ENCODE assay signal across 8 cellular contexts in genomic region chr13:25901460-25902376, GRCh38.
DNase-seq lines count a peak whose midpoint lies in the region; ATAC-seq and TF ChIP-seq lines count a peak whose summit lies in the region.

No MANE protein-coding gene starts in this region.

- DNase-seq in IMR-90 (peak; percentile 11), myocyte (ENCODE audit: low read depth) (peak; percentile 64), cortex of kidney (lab: John Stamatoyannopoulos, UW) (no peak), C1 segment of cervical spinal cord (lab: John Stamatoyannopoulos, UW) (no peak)
- DNase-seq in activated naive CD4-positive, alpha-beta T cell treated with anti-CD3 and anti-CD28 coated beads, Interleukin-2, amount 10 ng/mL, durations not matched to agents 7 days and 5 days: peak; percentile 38
- no peak for DNase-seq in activated CD8-positive, alpha-beta memory T cell treated with anti-CD3 and anti-CD28 coated beads, Interleukin-2, amount 50 U/mL, for 4 hours

- POLR2A ChIA-PET in IMR-90 (lab: Charles Lee; ENCODE audit: unreplicated experiment): no interaction called here

- ATAC-seq in GM18498 (IDR thresholded peaks at IDR 0.05; ENCODE audit: unreplicated experiment) (peak; percentile 82), GM21381 (IDR thresholded peaks at IDR 0.05; ENCODE audit: unreplicated experiment) (peak; percentile 87), IMR-90 (ENCODE audit: low read depth) (no peak)

- H3K79me1 ChIP-seq in IMR-90 (ENCODE audit: low read depth in 1 of 2, low read length in 2 of 2): no peaks in the 10 kb centered on the region

- H3K4me3 Mint-ChIP-seq in activated naive CD4-positive, alpha-beta T cell treated with anti-CD3 and anti-CD28 coated beads, Interleukin-2, amount 10 ng/mL, durations not matched to agents 7 days and 5 days: no peak overlapping the region

- H3K4ac ChIP-seq in IMR-90 (ENCODE audit: low read depth, low read length): no peak overlapping the region

- no peak overlapping the region for H4K91ac ChIP-seq in IMR-90 (ENCODE audit: insufficient read depth, low read depth, low read length)

- no peak overlapping the region for H2BK5ac ChIP-seq in IMR-90 (ENCODE audit: low read depth, low read length, poor library complexity, severe bottlenecking)

- H3K9ac ChIP-seq in IMR-90 (ENCODE audit: low read depth, low read length): no peak overlapping the region

- peaks cover 10% of the 10 kb centered on the region for H3K9me3 ChIP-seq in IMR-90 (ENCODE audit: control insufficient read depth, insufficient read depth, low read length)

- dilution Hi-C loops in IMR-90 (cut with HindIII; ENCODE audit: low sequenced_read_pairs, unreplicated experiment): no loop called here

- no peak overlapping the region for H2BK15ac ChIP-seq in IMR-90 (ENCODE audit: low read depth, low read length)

- no peak for TF ChIP-seq POLR2A in IMR-90 (IDR thresholded peaks at IDR 0.05; ENCODE audit: low read depth, low read length)

- no peak overlapping the region for H2BK120ac ChIP-seq in IMR-90 (ENCODE audit: low read depth, low read length)

- in situ Hi-C loops in IMR-90 (cut with MboI; ENCODE audit: low sequenced_read_pairs): no loop called here

- no peak overlapping the region for H2AK9ac ChIP-seq in IMR-90 (replicated peaks; ENCODE audit: low read depth, low read length, poor library complexity)

- no TSS peak for BruUV-seq in IMR-90 (replicated peaks; lab: Mats Ljungman, UMichigan)

- H3K9me3 Mint-ChIP-seq in activated naive CD4-positive, alpha-beta T cell treated with anti-CD3 and anti-CD28 coated beads, Interleukin-2, amount 10 ng/mL, durations not matched to agents 7 days and 5 days: peaks cover 7% of the 10 kb centered on the region

- H3K27me3 ChIP-seq in IMR-90 (ENCODE audit: control insufficient read depth, insufficient read depth, low read length): no peaks in the 10 kb centered on the region

- H3K4me1 Mint-ChIP-seq in activated naive CD4-positive, alpha-beta T cell treated with anti-CD3 and anti-CD28 coated beads, Interleukin-2, amount 10 ng/mL, durations not matched to agents 7 days and 5 days: peaks cover 33% of the 10 kb centered on the region

- no peak overlapping the region for H4K8ac ChIP-seq in IMR-90 (ENCODE audit: low read depth in 2 of 2, low read length in 2 of 2)

- WGBS in IMR-90 (ENCODE audit: extremely low coverage in 2 of 2, insufficient read length in 1 of 2), 2 experiments: no CpG with 5 or more reads among the region's 10 CpGs

- no peak overlapping the region for H2BK20ac ChIP-seq in IMR-90 (ENCODE audit: low read depth, low read length)

- H3K4me2 ChIP-seq in IMR-90 (ENCODE audit: low read depth, low read length): no peak overlapping the region

- peaks cover 4% of the 10 kb centered on the region for H3K27me3 Mint-ChIP-seq in activated naive CD4-positive, alpha-beta T cell treated with anti-CD3 and anti-CD28 coated beads, Interleukin-2, amount 10 ng/mL, durations not matched to agents 7 days and 5 days

- no peak overlapping the region for H3K14ac ChIP-seq in IMR-90 (replicated peaks; ENCODE audit: low read depth, low read length)

- H3K23ac ChIP-seq in IMR-90 (ENCODE audit: low read depth, low read length): no peak overlapping the region

- TF ChIP-seq RAD21 in IMR-90 (IDR thresholded peaks at IDR 0.05; ENCODE audit: low read length): no peak

- no peak overlapping the region for H3K4me3 ChIP-seq in IMR-90 (ENCODE audit: insufficient read depth, low read depth, low read length)

- CTCF ChIA-PET in IMR-90 (lab: Yijun Ruan, JAX): no interaction called here
- CTCF ChIA-PET in activated naive CD4-positive, alpha-beta T cell treated with anti-CD3 and anti-CD28 coated beads, Interleukin-2, amount 10 ng/mL, durations not matched to agents 7 days and 5 days (lab: Charles Lee): interaction anchor here (0.6 to 1.3 kb wide), 3 partner anchors 11 to 29 kb away, joined by 3 to 5 read pairs (median 3); no protein-coding TSS in a partner anchor

- no peak overlapping the region for H3K18ac ChIP-seq in IMR-90 (ENCODE audit: low read depth, low read length)

- H3K27ac ChIP-seq in IMR-90 (ENCODE audit: insufficient read depth, low read length): no peak overlapping the region

- no peak overlapping the region for H2AFZ ChIP-seq in IMR-90 (replicated peaks; ENCODE audit: low read length, poor library complexity)

- no peaks in the 10 kb centered on the region for H3K9me1 ChIP-seq in IMR-90 (ENCODE audit: insufficient read depth, low read length)

- intact Hi-C loops in IMR-90 (cut with micrococcal nuclease): no loop called here

- H4K5ac ChIP-seq in IMR-90 (ENCODE audit: low read depth, low read length): no peak overlapping the region

- H3K56ac ChIP-seq in IMR-90 (ENCODE audit: extremely low read depth, insufficient read depth, low read length): no peak overlapping the region

- no peak overlapping the region for H2AK5ac ChIP-seq in IMR-90 (ENCODE audit: low read depth, low read length)

- no peaks in the 10 kb centered on the region for H3K36me3 ChIP-seq in IMR-90 (ENCODE audit: control insufficient read depth, insufficient read depth, low read length)

- no peaks in the 10 kb centered on the region for H3K4me1 ChIP-seq in IMR-90 (ENCODE audit: control insufficient read depth, insufficient read depth, low read length)

- H4K20me1 ChIP-seq in IMR-90 (ENCODE audit: insufficient read depth, low read length): no peaks in the 10 kb centered on the region

- no peak for TF ChIP-seq CTCF in IMR-90 (conservative IDR thresholded peaks at IDR 0.05; ENCODE audit: low read depth, low read length)

- peaks cover 9% of the 10 kb centered on the region for H3K36me3 Mint-ChIP-seq in activated naive CD4-positive, alpha-beta T cell treated with anti-CD3 and anti-CD28 coated beads, Interleukin-2, amount 10 ng/mL, durations not matched to agents 7 days and 5 days

- no peak overlapping the region for H3K27ac Mint-ChIP-seq in activated naive CD4-positive, alpha-beta T cell treated with anti-CD3 and anti-CD28 coated beads, Interleukin-2, amount 10 ng/mL, durations not matched to agents 7 days and 5 days

TF ChIP-seq in IMR-90, 13 proteins besides CTCF, POLR2A, EP300 and RAD21:
- TF ChIP-seq ELK1 (IDR thresholded peaks at IDR 0.05; ENCODE audit: borderline replicate concordance, low read depth, low read length) (no peak), NFE2L2 (IDR thresholded peaks at IDR 0.05; ENCODE audit: low read depth, low read length) (no peak), RFX5 (IDR thresholded peaks at IDR 0.05; ENCODE audit: low read depth, low read length) (no peak)

Comparison
In these comparisons a context has a peak if more than half of its experiments do, and no peak if none do; other contexts are left out.
1. DNase-seq: peak in IMR-90 (single experiment), activated naive CD4-positive, alpha-beta T cell treated with anti-CD3 and anti-CD28 coated beads, Interleukin-2, amount 10 ng/mL, durations not matched to agents 7 days and 5 days (single experiment) and myocyte (single experiment); none in cortex of kidney (single experiment), C1 segment of cervical spinal cord (0 of 14) and activated CD8-positive, alpha-beta memory T cell treated with anti-CD3 and anti-CD28 coated beads, Interleukin-2, amount 50 U/mL, for 4 hours (single experiment).